1 cellular context compared by ENCODE assay signal in genomic region chr17:45395569-45396415, GRCh38.
TF ChIP-seq lines count a peak whose summit lies in the region.

No MANE protein-coding gene starts in this region.

TF ChIP-seq in HepG2, 621 proteins besides CTCF, POLR2A, EP300 and RAD21 (continued from another document):
- TF ChIP-seq MTA1 (CRISPR knock-in tag; IDR thresholded peaks at IDR 0.05; ENCODE audit: borderline replicate concordance) (0 out of 2 replicates have a peak, but pooled peaks have one; percentile 4), NONO (IDR thresholded peaks at IDR 0.05) (no peak), NONO (CRISPR knock-in tag; conservative IDR thresholded peaks at IDR 0.05) (0 out of 2 replicates have a peak, but pooled peaks have one; percentile 34), ZNF589 (CRISPR knock-in tag; conservative IDR thresholded peaks at IDR 0.05) (no peak)
